ENCODE assay signal across 8 cellular contexts in genomic region chr12:92145731-92146496, GRCh38. TPM values are rescaled to one million over a fixed set of nuclear protein-coding genes. Genes with fewer than 3 reads are reported as not detected.
DNase-seq lines count a peak whose midpoint lies in the region; TF ChIP-seq lines count a peak whose summit lies in the region.

TSS of gene BTG1 (minus strand) at chr12:92145846. CDS start at chr12:92145535, 311 bp downstream.

- no peaks in the 10 kb centered on the region for H3K27me3 Mint-ChIP-seq in activated naive CD4-positive, alpha-beta T cell treated with anti-CD3 and anti-CD28 coated beads for 36 hours (ENCODE audit: low read depth)

- peak within 1 kb of the TSS; percentile 100 for H3K27ac ChIP-seq in subcutaneous abdominal adipose tissue (ENCODE audit: low read depth, low read length)

- peak within 1 kb of the TSS; percentile 100 for H3K4me3 Mint-ChIP-seq in activated naive CD4-positive, alpha-beta T cell treated with anti-CD3 and anti-CD28 coated beads for 36 hours

- H3K4me3 ChIP-seq in HFF-Myc (replicated peaks; ENCODE audit: low read depth, low read length) (peak within 1 kb of the TSS; percentile 84), neuron (ENCODE audit: low read length) (peak within 1 kb of the TSS; percentile 79), subcutaneous abdominal adipose tissue (ENCODE audit: low read depth in 1 of 5, low read length in 5 of 5) (peak within 1 kb of the TSS; percentile 97 to 99 (median 99))

- peaks cover 27% of the 10 kb centered on the region for H3K4me1 Mint-ChIP-seq in activated naive CD4-positive, alpha-beta T cell treated with anti-CD3 and anti-CD28 coated beads for 36 hours (ENCODE audit: low read depth)

- CTCF ChIA-PET in activated naive CD4-positive, alpha-beta T cell treated with anti-CD3 and anti-CD28 coated beads for 36 hours (lab: Charles Lee), result interaction anchor here (0.6 to 2.8 kb wide), 15 partner anchors 11 to 765 kb away, joined by 3 to 27 read pairs (median 3); no protein-coding TSS in a partner anchor

- peaks cover 18% of the 10 kb centered on the region for H3K4me1 ChIP-seq in neuron (ENCODE audit: insufficient read depth, low read length)
- H3K4me1 ChIP-seq in subcutaneous abdominal adipose tissue (ENCODE audit: control insufficient read depth in 5 of 5, insufficient read depth in 5 of 5, low read length in 5 of 5), result peaks cover 6 to 43% (median 35%) of the 10 kb centered on the region in 5 donors

- H3K9me3 ChIP-seq in neuron (ENCODE audit: low read length), result no peaks in the 10 kb centered on the region
- H3K9me3 ChIP-seq in subcutaneous abdominal adipose tissue (ENCODE audit: control insufficient read depth in 5 of 5, low read length in 5 of 5), result no peaks in the 10 kb centered on the region

- H3K36me3 Mint-ChIP-seq in activated naive CD4-positive, alpha-beta T cell treated with anti-CD3 and anti-CD28 coated beads for 36 hours (ENCODE audit: low read depth), result peaks cover 72% of the 10 kb centered on the region

- H3K9ac ChIP-seq in subcutaneous abdominal adipose tissue (ENCODE audit: low read length in 5 of 5), result peak within 1 kb of the TSS; percentile 96 to 98 (median 97)

- intact Hi-C loops in activated naive CD4-positive, alpha-beta T cell treated with anti-CD3 and anti-CD28 coated beads for 36 hours (cut with micrococcal nuclease), result loop anchor here (1.0 to 5.0 kb wide), 12 partner anchors 9 to 781 kb away; partner anchors contain the start of gene EEA1

- DNase-seq in GM03348 (ENCODE audit: low spot score) (peak; percentile 97), HFF-Myc (ENCODE audit: extremely low read depth, low read depth) (peak; percentile 100), NAMALWA (ENCODE audit: low spot score) (peak; percentile 100), SK-N-DZ (ENCODE audit: low spot score) (peak; percentile 100), foreskin melanocyte (peak; percentile 99)
- DNase-seq in activated naive CD4-positive, alpha-beta T cell treated with anti-CD3 and anti-CD28 coated beads for 36 hours, result peak; percentile 100

- H2AFZ ChIP-seq in neuron (ENCODE audit: low read depth, low read length), result peak within 1 kb of the TSS; percentile 20

- no peak for TF ChIP-seq CTCF in HFF-Myc (IDR thresholded peaks at IDR 0.05; ENCODE audit: low read depth, low read length, missing control alignments)

- H3K36me3 ChIP-seq in neuron (ENCODE audit: insufficient read depth, low read length) (peaks cover 29% of the 10 kb centered on the region), subcutaneous abdominal adipose tissue (ENCODE audit: control insufficient read depth in 5 of 5, insufficient read depth in 5 of 5, low read length in 5 of 5) (peaks cover 2 to 28% (median 10%) of the 10 kb centered on the region in 5 donors)

- peak within 1 kb of the TSS; percentile 100 for H3K27ac Mint-ChIP-seq in activated naive CD4-positive, alpha-beta T cell treated with anti-CD3 and anti-CD28 coated beads for 36 hours

- no peaks in the 10 kb centered on the region for H3K9me3 Mint-ChIP-seq in activated naive CD4-positive, alpha-beta T cell treated with anti-CD3 and anti-CD28 coated beads for 36 hours

- H3K27me3 ChIP-seq in neuron (ENCODE audit: insufficient read depth, low read length), result no peaks in the 10 kb centered on the region
- no peaks in the 10 kb centered on the region for H3K27me3 ChIP-seq in subcutaneous abdominal adipose tissue (ENCODE audit: control insufficient read depth in 5 of 5, insufficient read depth in 4 of 5, low read length in 5 of 5)

RNA-seq across cellular contexts. Expression of gene BTG1, which starts in this region (rescaled TPM):
- 7.6 and 11.3 TPM in 2 replicates for polyA plus RNA-seq in SK-N-DZ (2014; cell fraction: cytosol; rRNA removed)
- 8.0 and 12.6 TPM in 2 replicates for polyA plus RNA-seq in SK-N-DZ (2014; cell fraction: nucleus; rRNA removed)
- total RNA-seq in activated naive CD4-positive, alpha-beta T cell treated with anti-CD3 and anti-CD28 coated beads for 36 hours, result 100 to 1,000 TPM; 218 to 223 TPM

Comparison
In these comparisons a context has a peak if more than half of its experiments do, and no peak if none do; other contexts are left out.
1. Peak in every context shown above with its lines: DNase-seq, H3K4me3 ChIP-seq and H3K27ac ChIP-seq.